15 cellular contexts compared by ENCODE assay signal in the genomic region with DNA sequence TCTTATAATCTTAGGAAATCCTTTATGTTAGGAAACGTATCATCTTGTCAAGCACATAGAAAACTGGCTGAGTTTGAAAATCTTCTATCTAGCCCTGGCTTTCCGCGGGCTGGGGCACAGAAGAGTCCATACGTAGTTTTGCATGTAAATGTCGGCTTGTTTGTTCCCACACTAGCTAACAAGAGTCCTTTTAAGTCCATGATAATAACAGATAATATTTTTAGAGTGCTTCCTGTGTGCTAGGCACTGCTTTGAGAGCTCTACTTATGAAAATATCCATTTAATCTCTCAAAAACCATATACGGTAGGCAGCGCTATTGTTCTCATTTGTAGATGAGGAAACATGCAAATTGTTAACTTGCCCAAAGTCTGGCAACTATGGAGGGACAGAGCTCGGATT. TPM values are rescaled to one million over a fixed set of nuclear protein-coding genes. Genes with fewer than 3 reads are reported as not detected.
DNase-seq lines count a peak whose midpoint lies in the region; ATAC-seq, FAIRE-seq and TF ChIP-seq lines count a peak whose summit lies in the region.
"Had no signal": no experiment of that assay in that cellular context is flagged by ENCODE, and none has a peak within 500 bp of the region (broad histone marks: within the 10 kb centered on the region; RNA-seq: fewer than 3 reads in every experiment).

No MANE protein-coding gene starts in this region.

- no peak overlapping the region for H3K9ac ChIP-seq in Karpas-422 (ENCODE audit: low read length)
- H3K9ac ChIP-seq: BLaER1 treated with 17β-estradiol and CSF1 and Interleukin-3, amounts not matched to agents 10 nM and 100 nM had no signal

- H3K9me3 Mint-ChIP-seq in CD8-positive, alpha-beta T cell: no peaks in the 10 kb centered on the region
- no peaks in the 10 kb centered on the region for H3K9me3 Mint-ChIP-seq in activated T-helper 1 cell treated with anti-CD3 and anti-CD28 coated beads, Interleukin-12 subunit alpha, Interleukin-12 subunit beta, Interleukin-2, Interleukin-4 antibody, amounts not matched to agents 30 ng/mL and 10 ng/mL and 1 ng/mL, durations not matched to agents 14 hours and 24 hours and 36 hours
- peaks cover 0 to 10% (median 0%) of the 10 kb centered on the region in 9 donors for H3K9me3 Mint-ChIP-seq in naive thymus-derived CD8-positive, alpha-beta T cell
- H3K9me3 Mint-ChIP-seq: HFFc6 had no signal

- TF ChIP-seq CTCF in CD8-positive, alpha-beta T cell (IDR thresholded peaks at IDR 0.05): no peak

- H3K36me3 Mint-ChIP-seq in CD8-positive, alpha-beta T cell: peaks cover 38% of the 10 kb centered on the region
- H3K36me3 Mint-ChIP-seq in activated T-helper 1 cell treated with anti-CD3 and anti-CD28 coated beads, Interleukin-12 subunit alpha, Interleukin-12 subunit beta, Interleukin-2, Interleukin-4 antibody, amounts not matched to agents 30 ng/mL and 10 ng/mL and 1 ng/mL, durations not matched to agents 14 hours and 24 hours and 36 hours (ENCODE audit: low read depth): peaks cover 27% of the 10 kb centered on the region
- H3K36me3 Mint-ChIP-seq in naive thymus-derived CD8-positive, alpha-beta T cell: peaks cover 9 to 37% (median 25%) of the 10 kb centered on the region in 3 donors

- H3K27ac ChIP-seq in CD8-positive, alpha-beta T cell (ENCODE audit: low read depth, low read length): peak overlapping the region; percentile 62
- peak overlapping the region; percentile 93 for H3K27ac ChIP-seq in Karpas-422 (ENCODE audit: low read length)

- H3K4me3 Mint-ChIP-seq in CD8-positive, alpha-beta T cell: peak overlapping the region; percentile 63
- H3K4me3 Mint-ChIP-seq in activated T-helper 1 cell treated with anti-CD3 and anti-CD28 coated beads, Interleukin-12 subunit alpha, Interleukin-12 subunit beta, Interleukin-2, Interleukin-4 antibody, amounts not matched to agents 30 ng/mL and 10 ng/mL and 1 ng/mL, durations not matched to agents 14 hours and 24 hours and 36 hours: peak overlapping the region; percentile 78
- H3K4me3 Mint-ChIP-seq in naive thymus-derived CD8-positive, alpha-beta T cell: peak overlapping the region; percentile 63 to 87 (median 75)
- H3K4me3 Mint-ChIP-seq: HFFc6 had no signal

- H3K9me2 ChIP-seq in Karpas-422 (replicated peaks; ENCODE audit: insufficient read depth, low read length): no peaks in the 10 kb centered on the region

- H3K9me3 ChIP-seq in CD8-positive, alpha-beta T cell (ENCODE audit: low read length): no peaks in the 10 kb centered on the region
- no peaks in the 10 kb centered on the region for H3K9me3 ChIP-seq in Karpas-422 (ENCODE audit: low read length)

- POLR2A ChIA-PET in CD8-positive, alpha-beta T cell (lab: Charles Lee): interaction anchor here (0.7 to 6.6 kb wide), 11 partner anchors 9 to 106 kb away, joined by 3 to 183 read pairs (median 4); no protein-coding TSS in a partner anchor
- POLR2A ChIA-PET in naive thymus-derived CD8-positive, alpha-beta T cell (lab: Charles Lee): interaction anchor here (0.7 to 10.2 kb wide), 7 partner anchors 9 to 1227 kb away, joined by 3 to 446 read pairs (median 68); a partner anchor contains a TSS

- TF ChIP-seq POLR2A in GM12891 (IDR thresholded peaks at IDR 0.05; ENCODE audit: low read depth, low read length): no peak

- H2AFZ ChIP-seq in Karpas-422 (ENCODE audit: low read length): peak overlapping the region; percentile 22; the same call in 1 of the 2 replicates

- H4K20me1 ChIP-seq in Karpas-422 (ENCODE audit: insufficient read depth, low read depth, low read length): no peaks in the 10 kb centered on the region

- no peak for FAIRE-seq in GM12891 (lab: Jason Lieb, UNC)

- CTCF ChIA-PET in CD8-positive, alpha-beta T cell (lab: Charles Lee): interaction anchor here (0.9 to 6.9 kb wide), 14 partner anchors 8 to 104 kb away, joined by 3 to 58 read pairs (median 4); no protein-coding TSS in a partner anchor

- peak; percentile 42 for ATAC-seq in CD8-positive, alpha-beta T cell
- ATAC-seq in naive thymus-derived CD8-positive, alpha-beta T cell: peak; percentile 40 to 65
- ATAC-seq: left cardiac atrium, sciatic nerve had no signal

- H3K4me2 ChIP-seq in Karpas-422 (ENCODE audit: low read depth, low read length, poor library complexity, severe bottlenecking): peak overlapping the region; percentile 69

- H3K27ac Mint-ChIP-seq in CD8-positive, alpha-beta T cell: peak overlapping the region; percentile 96
- H3K27ac Mint-ChIP-seq in activated T-helper 1 cell treated with anti-CD3 and anti-CD28 coated beads, Interleukin-12 subunit alpha, Interleukin-12 subunit beta, Interleukin-2, Interleukin-4 antibody, amounts not matched to agents 30 ng/mL and 10 ng/mL and 1 ng/mL, durations not matched to agents 14 hours and 24 hours and 36 hours: peak overlapping the region; percentile 77
- H3K27ac Mint-ChIP-seq in naive thymus-derived CD8-positive, alpha-beta T cell: peak overlapping the region; percentile 90 to 98 (median 95)

- no peaks in the 10 kb centered on the region for H3K36me3 ChIP-seq in CD8-positive, alpha-beta T cell (ENCODE audit: insufficient read depth, low read length)
- H3K36me3 ChIP-seq in Karpas-422 (ENCODE audit: insufficient read depth, low read length): no peaks in the 10 kb centered on the region

- H3K4me1 Mint-ChIP-seq in CD8-positive, alpha-beta T cell (ENCODE audit: low read depth): peaks cover 96% of the 10 kb centered on the region
- H3K4me1 Mint-ChIP-seq in activated T-helper 1 cell treated with anti-CD3 and anti-CD28 coated beads, Interleukin-12 subunit alpha, Interleukin-12 subunit beta, Interleukin-2, Interleukin-4 antibody, amounts not matched to agents 30 ng/mL and 10 ng/mL and 1 ng/mL, durations not matched to agents 14 hours and 24 hours and 36 hours (ENCODE audit: low read depth): peaks cover 88% of the 10 kb centered on the region
- peaks cover 43 to 99% (median 97%) of the 10 kb centered on the region in 4 donors for H3K4me1 Mint-ChIP-seq in naive thymus-derived CD8-positive, alpha-beta T cell

- intact Hi-C loops in CD8-positive, alpha-beta T cell (cut with DNase I, micrococcal nuclease): loop anchor here (1.0 to 10.0 kb wide), 4 partner anchors 8 to 1506 kb away; no protein-coding TSS in a partner anchor
- intact Hi-C loops in activated T-helper 1 cell treated with anti-CD3 and anti-CD28 coated beads, Interleukin-12 subunit alpha, Interleukin-12 subunit beta, Interleukin-2, Interleukin-4 antibody, amounts not matched to agents 30 ng/mL and 10 ng/mL and 1 ng/mL, durations not matched to agents 14 hours and 24 hours and 36 hours (cut with micrococcal nuclease): loop anchor here (1.0 to 10.0 kb wide), 6 partner anchors 8 to 1656 kb away; a partner anchor contains a TSS

- H3K4me3 ChIP-seq in CD8-positive, alpha-beta T cell (ENCODE audit: low read depth, low read length): peak overlapping the region; percentile 36
- no peak overlapping the region for H3K4me3 ChIP-seq in Karpas-422 (ENCODE audit: low read length)
- H3K4me3 ChIP-seq: BLaER1 treated with 17β-estradiol and CSF1 and Interleukin-3, amounts not matched to agents 10 nM and 100 nM had no signal

- no peaks in the 10 kb centered on the region for H3K27me3 Mint-ChIP-seq in CD8-positive, alpha-beta T cell (ENCODE audit: low read depth)
- no peaks in the 10 kb centered on the region for H3K27me3 Mint-ChIP-seq in activated T-helper 1 cell treated with anti-CD3 and anti-CD28 coated beads, Interleukin-12 subunit alpha, Interleukin-12 subunit beta, Interleukin-2, Interleukin-4 antibody, amounts not matched to agents 30 ng/mL and 10 ng/mL and 1 ng/mL, durations not matched to agents 14 hours and 24 hours and 36 hours (ENCODE audit: insufficient read depth)
- H3K27me3 Mint-ChIP-seq in naive thymus-derived CD8-positive, alpha-beta T cell: no peaks in the 10 kb centered on the region

- peak in 2 of 7 experiments; percentile 22 to 53 for DNase-seq in CD8-positive, alpha-beta T cell
- DNase-seq in Karpas-422 (peak; percentile 55), GM12891 (ENCODE audit: insufficient read length, low spot score) (no peak)
- DNase-seq in activated T-helper 1 cell treated with anti-CD3 and anti-CD28 coated beads, Interleukin-12 subunit alpha, Interleukin-12 subunit beta, Interleukin-2, Interleukin-4 antibody, amounts not matched to agents 30 ng/mL and 10 ng/mL and 1 ng/mL, durations not matched to agents 14 hours and 24 hours and 36 hours (ENCODE audit: low spot score): no peak
- DNase-seq in naive thymus-derived CD8-positive, alpha-beta T cell: peak in 6 of 10 donors; percentile 41 to 78 (median 62)
- no peak for DNase-seq in stimulated activated CD4-positive, alpha-beta T cell treated with anti-CD3 and anti-CD28 coated beads, Interleukin-4, amount 100 ng/mL, for 4 hours
- DNase-seq in stimulated activated CD4-positive, alpha-beta T cell treated with anti-CD3 and anti-CD28 coated beads, Interleukin-2, amount 100 ng/mL, for 48 hours: no peak
- DNase-seq: aorta; DMS79 treated with DMSO at 0.1 percent for 48 hours; left cardiac atrium; stimulated activated CD8-positive, alpha-beta memory T cell treated with anti-CD3 and anti-CD28 coated beads, Interleukin-4, amount 100 ng/mL, for 48 hours had no signal

- peaks cover 97% of the 10 kb centered on the region for H3K4me1 ChIP-seq in CD8-positive, alpha-beta T cell (ENCODE audit: insufficient read depth, low read length)
- peaks cover 75% of the 10 kb centered on the region for H3K4me1 ChIP-seq in Karpas-422 (ENCODE audit: low read length)

- H3K79me2 ChIP-seq in Karpas-422 (ENCODE audit: low read length): no peaks in the 10 kb centered on the region

- no peaks in the 10 kb centered on the region for H3K27me3 ChIP-seq in CD8-positive, alpha-beta T cell (ENCODE audit: insufficient read depth, low read length)
- no peaks in the 10 kb centered on the region for H3K27me3 ChIP-seq in Karpas-422 (ENCODE audit: low read length)
- H3K27me3 ChIP-seq: BLaER1 treated with 17β-estradiol and CSF1 and Interleukin-3, amounts not matched to agents 10 nM and 100 nM had no signal

TF ChIP-seq in GM12891, 5 proteins besides CTCF, POLR2A, EP300 and RAD21:
- no peak for TF ChIP-seq POU2F2 (IDR thresholded peaks at IDR 0.05; ENCODE audit: low read depth, low read length)
- TF ChIP-seq TAF1 (IDR thresholded peaks at IDR 0.05; ENCODE audit: low read depth, low read length): no peak
- no peak for TF ChIP-seq SPI1 (IDR thresholded peaks at IDR 0.05; ENCODE audit: low read depth, low read length)
- TF ChIP-seq POLR2AphosphoS5 (IDR thresholded peaks at IDR 0.05; ENCODE audit: low read depth, low read length): no peak
- TF ChIP-seq PAX5 (IDR thresholded peaks at IDR 0.05; ENCODE audit: insufficient read depth, low read length, severe bottlenecking): no peak

RNA-seq across cellular contexts. Expression of a gene that starts 40.5 kb away (rescaled TPM):
- 100 to 1,000 TPM; 250 to 257 TPM for total RNA-seq in CD8-positive, alpha-beta T cell
- 2.7 and 2.8 TPM in 2 replicates for total RNA-seq in Karpas-422 (2014; rRNA removed; shearing (Covaris generic); ENCODE audit: low replicate concordance)
- 100 and 107 TPM in 2 replicates for total RNA-seq in activated T-helper 1 cell treated with anti-CD3 and anti-CD28 coated beads, Interleukin-12 subunit alpha, Interleukin-12 subunit beta, Interleukin-2, Interleukin-4 antibody, amounts not matched to agents 30 ng/mL and 10 ng/mL and 1 ng/mL, durations not matched to agents 14 hours and 24 hours and 36 hours
- 100 to 1,000 TPM; 579 to 642 TPM for total RNA-seq in naive thymus-derived CD8-positive, alpha-beta T cell
- 100 to 1,000 TPM; 181 to 431 (median 312) TPM for polyA plus RNA-seq in naive thymus-derived CD8-positive, alpha-beta T cell
- 1.4 TPM for polyA plus RNA-seq in GM12891 (2012; ENCODE audit: low read depth, missing spikeins)
- total RNA-seq: chondrocyte had no signal

Comparison
In these comparisons a context has a peak if more than half of its experiments do, and no peak if none do; other contexts are left out.
1. DNase-seq: peak in Karpas-422 (single experiment) and naive thymus-derived CD8-positive, alpha-beta T cell (6 of 10); none in activated T-helper 1 cell treated with anti-CD3 and anti-CD28 coated beads, Interleukin-12 subunit alpha, Interleukin-12 subunit beta, Interleukin-2, Interleukin-4 antibody, amounts not matched to agents 30 ng/mL and 10 ng/mL and 1 ng/mL, durations not matched to agents 14 hours and 24 hours and 36 hours (single experiment), stimulated activated CD4-positive, alpha-beta T cell treated with anti-CD3 and anti-CD28 coated beads, Interleukin-4, amount 100 ng/mL, for 4 hours (0 of 2), stimulated activated CD4-positive, alpha-beta T cell treated with anti-CD3 and anti-CD28 coated beads, Interleukin-2, amount 100 ng/mL, for 48 hours (0 of 2) and GM12891 (single experiment).
2. RNA of a gene that starts 40.5 kb away (total RNA-seq): 579 to 642 TPM in naive thymus-derived CD8-positive, alpha-beta T cell, 250 to 257 TPM in CD8-positive, alpha-beta T cell and 100 to 107 TPM in activated T-helper 1 cell treated with anti-CD3 and anti-CD28 coated beads, Interleukin-12 subunit alpha, Interleukin-12 subunit beta, Interleukin-2, Interleukin-4 antibody, amounts not matched to agents 30 ng/mL and 10 ng/mL and 1 ng/mL, durations not matched to agents 14 hours and 24 hours and 36 hours; 2.7 to 2.8 TPM in Karpas-422; every median in the first group is over 10 times any median in the second.
3. Peak in every context shown above with its lines, with median percentiles within 50 percentile points of each other: H3K27ac Mint-ChIP-seq and H3K4me3 Mint-ChIP-seq.